ENCODE assay signal across 30 cellular contexts in the genomic region with DNA sequence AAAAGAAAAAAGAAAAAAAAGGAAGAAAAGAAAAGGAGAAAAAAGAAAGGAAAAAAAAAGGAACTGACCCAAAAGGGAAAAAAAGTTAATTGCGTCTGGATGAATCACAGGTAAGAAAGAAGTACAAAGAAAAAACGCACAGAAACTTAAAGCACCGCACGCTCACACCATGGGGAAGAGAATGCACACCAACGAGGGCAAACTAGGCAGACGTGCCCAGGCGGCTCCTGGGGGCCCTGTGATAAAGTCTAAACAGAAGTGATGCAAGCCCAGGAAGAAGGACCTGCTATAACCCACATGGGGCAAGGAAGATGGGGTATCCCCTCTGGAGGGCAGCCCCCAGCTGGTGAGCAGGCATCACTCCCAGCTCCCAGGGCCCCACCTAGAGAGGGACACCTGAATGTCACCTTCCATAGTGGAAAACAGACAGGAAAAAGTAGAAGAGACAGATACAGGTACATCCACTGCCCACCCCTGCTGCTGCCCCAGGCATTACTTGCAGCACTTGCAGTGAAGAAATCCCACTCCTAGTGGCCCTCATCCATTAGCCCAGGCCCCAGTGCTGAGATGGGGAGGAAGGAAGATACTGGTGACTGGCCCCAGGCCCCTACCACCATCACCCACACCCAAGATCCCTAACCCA. TPM values are rescaled to one million over a fixed set of nuclear protein-coding genes. Genes with fewer than 3 reads are reported as not detected.
DNase-seq lines count a peak whose midpoint lies in the region; ATAC-seq, FAIRE-seq and TF ChIP-seq lines count a peak whose summit lies in the region.
"Had no signal": no experiment of that assay in that cellular context is flagged by ENCODE, and none has a peak within 500 bp of the region (broad histone marks: within the 10 kb centered on the region; RNA-seq: fewer than 3 reads in every experiment).

No MANE protein-coding gene starts in this region.

- no peak for TF ChIP-seq POLR2A in Peyer's patch (IDR thresholded peaks at IDR 0.05)

- H3K4me3 ChIP-seq in Peyer's patch = no peak overlapping the region
- H3K4me3 ChIP-seq: A549, ascending aorta, skin epidermis, vagina had no signal

- no peak for DNase-seq in activated T-cell treated with anti-CD3 and anti-CD28 coated beads, Interleukin-2, amount 50 U/mL, for 24 hours
- DNase-seq in activated T-cell treated with anti-CD3 and anti-CD28 coated beads for 4 hours = no peak
- DNase-seq in CD14-positive monocyte (ENCODE audit: low spot score) = no peak
- DNase-seq in WTC11 (ENCODE audit: low spot score) = no peak
- peak; percentile 23 to 61 for DNase-seq in foreskin keratinocyte
- no peak for DNase-seq in Peyer's patch
- DNase-seq in D721Med (ENCODE audit: insufficient read length, low spot score) = no peak
- DNase-seq: activated CD4-positive, alpha-beta T cell treated with anti-CD3 and anti-CD28 coated beads, Interleukin-2, amount 50 U/mL, for 1 hour; activated CD8-positive, alpha-beta memory T cell treated with anti-CD3 and anti-CD28 coated beads, Interleukin-2, amount 50 U/mL, for 48 hours; activated gamma-delta T cell; Caco-2; central memory CD4-positive, alpha-beta T cell; DMS79 treated with DMSO at 0.1 percent for 48 hours; H7; head of caudate nucleus; Karpas-422; NCI-H1048; NCI-H187; NCI-H2171 treated with DMSO at 0.1 percent for 48 hours; NCI-H524 treated with DMSO at 0.1 percent for 48 hours; NK-92 treated with Interleukin-12 subunit alpha and Interleukin-12 subunit beta, amount 100 ng/mL, for 24 hours; nucleus accumbens had no signal

- H3K4me1 ChIP-seq in foreskin keratinocyte (peaks cover 6% of the 10 kb centered on the region), Peyer's patch (no peaks in the 10 kb centered on the region)
- H3K4me1 ChIP-seq: A549, ascending aorta, Caco-2, vagina had no signal

- H3K4me1 Mint-ChIP-seq in activated T-cell treated with anti-CD3 and anti-CD28 coated beads, Interleukin-2, amount 50 U/mL, for 24 hours (ENCODE audit: low read depth) = peaks cover 37% of the 10 kb centered on the region
- H3K4me1 Mint-ChIP-seq in CD14-positive monocyte (peaks cover 36% of the 10 kb centered on the region), WTC11 (peaks cover 29% of the 10 kb centered on the region)

- no peak overlapping the region for H3K4me3 Mint-ChIP-seq in activated T-cell treated with anti-CD3 and anti-CD28 coated beads, Interleukin-2, amount 50 U/mL, for 24 hours
- H3K4me3 Mint-ChIP-seq in CD14-positive monocyte = no peak overlapping the region
- no peak overlapping the region for H3K4me3 Mint-ChIP-seq in WTC11
- H3K4me3 Mint-ChIP-seq: B cell, memory B cell had no signal

- H3K27ac ChIP-seq in foreskin keratinocyte (no peak overlapping the region), Peyer's patch (no peak overlapping the region)
- H3K27ac ChIP-seq: A549, ascending aorta, vagina had no signal

- no peak for FAIRE-seq in D721Med (lab: Jason Lieb, UNC)
- FAIRE-seq: A549 had no signal

- POLR2A ChIA-PET in WTC11 (lab: Charles Lee) = no interaction called here

- no peaks in the 10 kb centered on the region for H3K9me3 Mint-ChIP-seq in activated T-cell treated with anti-CD3 and anti-CD28 coated beads, Interleukin-2, amount 50 U/mL, for 24 hours
- H3K9me3 Mint-ChIP-seq in CD14-positive monocyte = no peaks in the 10 kb centered on the region
- no peaks in the 10 kb centered on the region for H3K9me3 Mint-ChIP-seq in WTC11
- H3K9me3 Mint-ChIP-seq: memory B cell had no signal

- CTCF ChIA-PET in WTC11 (lab: Charles Lee) = interaction anchor here (0.6 to 0.7 kb wide), 2 partner anchors 60 to 84 kb away, joined by 3 to 4 read pairs; no protein-coding TSS in a partner anchor

- peak overlapping the region; percentile 69 for H3K27ac Mint-ChIP-seq in activated T-cell treated with anti-CD3 and anti-CD28 coated beads, Interleukin-2, amount 50 U/mL, for 24 hours
- H3K27ac Mint-ChIP-seq in CD14-positive monocyte (peak overlapping the region; percentile 56 to 89 (median 68)), WTC11 (peak overlapping the region; percentile 29)
- H3K27ac Mint-ChIP-seq: B cell, memory B cell had no signal

- intact Hi-C loops in CD14-positive monocyte (cut with micrococcal nuclease) = loop anchor here in 1 of 2 donors (10.0 kb wide), 1 partner anchor 428 kb away; no protein-coding TSS in a partner anchor

- H3K9me3 ChIP-seq in Peyer's patch = no peaks in the 10 kb centered on the region
- H3K9me3 ChIP-seq: A549, ascending aorta, Caco-2, vagina had no signal

- TF ChIP-seq CTCF in CD14-positive monocyte (IDR thresholded peaks at IDR 0.05) = no peak
- no peak for TF ChIP-seq CTCF in WTC11 (IDR thresholded peaks at IDR 0.05)
- no peak for TF ChIP-seq CTCF in foreskin keratinocyte (conservative IDR thresholded peaks at IDR 0.05)
- no peak for TF ChIP-seq CTCF in Peyer's patch (IDR thresholded peaks at IDR 0.05)
- no peak for TF ChIP-seq CTCF in D721Med (IDR thresholded peaks at IDR 0.05; ENCODE audit: insufficient read depth, missing control alignments)

- no peaks in the 10 kb centered on the region for H3K27me3 ChIP-seq in foreskin keratinocyte
- no peaks in the 10 kb centered on the region for H3K27me3 ChIP-seq in Peyer's patch
- H3K27me3 ChIP-seq: ascending aorta, vagina had no signal

- ATAC-seq in WTC11 = no peak
- ATAC-seq in foreskin keratinocyte = peak; percentile 38
- no peak for ATAC-seq in GM21619 (IDR thresholded peaks at IDR 0.05; ENCODE audit: unreplicated experiment)
- ATAC-seq: A549 had no signal

- H3K36me3 ChIP-seq in Peyer's patch = peaks cover 0 to 98% (median 0%) of the 10 kb centered on the region in 3 donors

- H3K27me3 Mint-ChIP-seq in activated T-cell treated with anti-CD3 and anti-CD28 coated beads, Interleukin-2, amount 50 U/mL, for 24 hours = no peaks in the 10 kb centered on the region
- H3K27me3 Mint-ChIP-seq in CD14-positive monocyte (ENCODE audit: low read depth in 3 of 3) (peaks cover 0 to 1% (median 0%) of the 10 kb centered on the region in 3 donors), WTC11 (ENCODE audit: low read depth) (no peaks in the 10 kb centered on the region; the same call in 1 of the 2 replicates)
- H3K27me3 Mint-ChIP-seq: B cell, memory B cell had no signal

- peaks cover 99% of the 10 kb centered on the region for H3K36me3 Mint-ChIP-seq in activated T-cell treated with anti-CD3 and anti-CD28 coated beads, Interleukin-2, amount 50 U/mL, for 24 hours (ENCODE audit: low read depth)
- peaks cover 85 to 93% of the 10 kb centered on the region in 2 donors for H3K36me3 Mint-ChIP-seq in CD14-positive monocyte
- peaks cover 83% of the 10 kb centered on the region for H3K36me3 Mint-ChIP-seq in WTC11

TF ChIP-seq in WTC11, 78 proteins besides CTCF, POLR2A, EP300 and RAD21 (continues in another document):
- TF ChIP-seq ELF4 (CRISPR knock-in tag; IDR thresholded peaks at IDR 0.05; ENCODE audit: low read depth) = no peak
- TF ChIP-seq KAT7 (CRISPR knock-in tag; IDR thresholded peaks at IDR 0.05; ENCODE audit: borderline replicate concordance) = no peak
- TF ChIP-seq RORB (CRISPR knock-in tag; IDR thresholded peaks at IDR 0.05) = no peak
- no peak for TF ChIP-seq MYBL2 (CRISPR knock-in tag; IDR thresholded peaks at IDR 0.05)
- no peak for TF ChIP-seq MXD4 (CRISPR knock-in tag; IDR thresholded peaks at IDR 0.05; ENCODE audit: borderline replicate concordance)
- TF ChIP-seq IRF2 (CRISPR knock-in tag; IDR thresholded peaks at IDR 0.05; ENCODE audit: borderline replicate concordance, low read depth) = no peak
- no peak for TF ChIP-seq SMAD4 (CRISPR knock-in tag; IDR thresholded peaks at IDR 0.05)
- TF ChIP-seq AR (CRISPR knock-in tag; IDR thresholded peaks at IDR 0.05) = no peak

RNA-seq across cellular contexts. Expression of gene NAP1L4, which starts 28.9 kb away (rescaled TPM):
- polyA plus RNA-seq in CD14-positive monocyte (10 to 100 TPM; 42.1 to 44.9 TPM), foreskin keratinocyte (95.9 and 105 TPM in 2 replicates)
- total RNA-seq in WTC11 (2021) (160 to 189 TPM (median 181 TPM) in 3 replicates), foreskin keratinocyte (137 and 151 TPM in 2 replicates), Peyer's patch (100 to 1,000 TPM in 3 of 4 donors, 10 to 100 TPM in 1; 87.6 to 177 (median 119) TPM)

RNA-seq across cellular contexts. Expression of gene PHLDA2, which starts 34.0 kb away (rescaled TPM):
- polyA plus RNA-seq in CD14-positive monocyte (1 to 10 TPM; 2.6 to 4.7 TPM), foreskin keratinocyte (165 and 166 TPM in 2 replicates)
- total RNA-seq in WTC11 (2021) (9.4 to 11.0 TPM (median 9.6 TPM) in 3 replicates), foreskin keratinocyte (36.9 and 52.6 TPM in 2 replicates), Peyer's patch (1 to 10 TPM in 3 of 4 donors, not detected in 1; 4.1 to 6.4 (median 4.9) TPM)
- total RNA-seq: ascending aorta, B cell, temporal lobe had no signal

Comparison
In these comparisons a context has a peak if more than half of its experiments do, and no peak if none do; other contexts are left out.
1. DNase-seq: peak in foreskin keratinocyte (2 of 2); none in activated T-cell treated with anti-CD3 and anti-CD28 coated beads, Interleukin-2, amount 50 U/mL, for 24 hours (single experiment), activated T-cell treated with anti-CD3 and anti-CD28 coated beads for 4 hours (single experiment), CD14-positive monocyte (single experiment), WTC11 (single experiment), Peyer's patch (0 of 3) and D721Med (single experiment).
2. Peak in every context shown above with its lines, with median percentiles within 50 percentile points of each other: H3K27ac Mint-ChIP-seq.